ENCODE assay signal across 8 cellular contexts in the genomic region with DNA sequence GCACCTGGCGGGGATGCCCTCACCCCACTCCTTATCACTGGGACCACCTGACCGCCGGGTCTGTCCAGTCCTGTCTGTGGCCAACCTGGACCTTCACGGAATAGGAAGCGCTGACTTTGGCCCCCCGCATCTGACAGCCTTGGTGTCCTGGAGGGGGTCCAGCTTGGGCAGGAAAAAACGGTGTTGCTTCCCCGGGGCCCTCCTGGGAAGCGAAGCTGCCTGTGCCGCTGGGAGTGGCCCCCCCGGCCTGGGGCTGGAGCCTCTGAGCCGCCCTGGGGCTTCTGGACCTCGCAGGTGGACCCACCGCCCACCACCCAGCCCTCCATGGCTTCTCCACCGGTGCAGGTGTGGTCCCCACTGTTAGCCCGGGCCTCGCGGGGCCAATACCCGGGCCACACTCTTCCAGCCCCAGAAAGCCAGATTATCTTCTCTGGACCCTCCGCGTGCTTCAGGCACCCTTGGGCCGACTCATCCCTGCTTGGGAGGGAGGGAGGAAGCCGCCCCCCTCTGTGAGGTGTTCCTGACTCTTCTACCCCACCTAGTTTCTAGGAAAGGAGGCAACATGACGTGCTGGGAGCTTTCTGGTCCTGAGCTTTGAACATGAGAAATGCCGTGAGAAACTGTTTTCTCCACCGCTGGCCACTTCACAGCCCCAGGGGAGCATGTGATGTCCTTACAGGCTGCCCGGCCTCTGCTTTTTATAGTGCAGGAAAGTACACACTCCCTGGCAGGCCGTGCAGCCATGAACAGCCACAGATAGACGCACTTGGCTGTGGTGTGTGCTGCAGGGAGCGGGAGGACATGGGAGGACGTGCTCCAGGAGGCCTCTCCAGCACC. TPM values are rescaled to one million over a fixed set of nuclear protein-coding genes. Genes with fewer than 3 reads are reported as not detected.
DNase-seq lines count a peak whose midpoint lies in the region; ATAC-seq and FAIRE-seq lines count a peak whose summit lies in the region.

No MANE protein-coding gene starts in this region.

- H3K4me3 ChIP-seq in H7 (ENCODE audit: insufficient read depth, low read depth, low read length): peak overlapping the region; percentile 50; the same call in 1 of the 2 replicates
- H3K4me3 ChIP-seq in iPS-15b (ENCODE audit: low read depth, low read length): peak overlapping the region; percentile 67
- H3K4me3 ChIP-seq in small intestine (ENCODE audit: low read depth in 1 of 2, low read length in 2 of 2): peak overlapping the region in 1 of 2 donors; percentile 57

- intact Hi-C loops in activated T-helper 2 cell treated with anti-CD3 and anti-CD28 coated beads, Interferon-gamma antibody, Interleukin-2, Interleukin-4, amounts not matched to agents 10 μg/mL and 5 μg/mL and 100 μg/mL, durations not matched to agents 14 hours and 24 hours and 36 hours (cut with micrococcal nuclease): no loop called here

- H3K4me3 Mint-ChIP-seq in activated T-helper 2 cell treated with anti-CD3 and anti-CD28 coated beads, Interferon-gamma antibody, Interleukin-2, Interleukin-4, amounts not matched to agents 10 μg/mL and 5 μg/mL and 100 μg/mL, durations not matched to agents 14 hours and 24 hours and 36 hours (ENCODE audit: low read depth): peak overlapping the region; percentile 30

- no peak overlapping the region for H3K9ac ChIP-seq in iPS-15b (ENCODE audit: low read depth, low read length)

- H3K9me3 Mint-ChIP-seq in activated T-helper 2 cell treated with anti-CD3 and anti-CD28 coated beads, Interferon-gamma antibody, Interleukin-2, Interleukin-4, amounts not matched to agents 10 μg/mL and 5 μg/mL and 100 μg/mL, durations not matched to agents 14 hours and 24 hours and 36 hours: no peaks in the 10 kb centered on the region

- WGBS in small intestine, 3 donors: 28 to 49% (median 41%) methylated on average over 31 of the region's 31 CpGs

- H3K4me1 ChIP-seq in iPS-15b (ENCODE audit: control insufficient read depth, insufficient read depth, low read length) (peaks cover 2% of the 10 kb centered on the region), small intestine (ENCODE audit: control insufficient read depth in 2 of 2, insufficient read depth in 1 of 2, low read depth in 1 of 2, low read length in 1 of 2) (peaks cover 3 to 9% of the 10 kb centered on the region in 2 donors)

- H3K27me3 Mint-ChIP-seq in activated T-helper 2 cell treated with anti-CD3 and anti-CD28 coated beads, Interferon-gamma antibody, Interleukin-2, Interleukin-4, amounts not matched to agents 10 μg/mL and 5 μg/mL and 100 μg/mL, durations not matched to agents 14 hours and 24 hours and 36 hours (ENCODE audit: low read depth): peaks cover 53% of the 10 kb centered on the region

- no peak overlapping the region for H3K27ac Mint-ChIP-seq in activated T-helper 2 cell treated with anti-CD3 and anti-CD28 coated beads, Interferon-gamma antibody, Interleukin-2, Interleukin-4, amounts not matched to agents 10 μg/mL and 5 μg/mL and 100 μg/mL, durations not matched to agents 14 hours and 24 hours and 36 hours

- no peak for ATAC-seq in HG02678 (IDR thresholded peaks at IDR 0.05; ENCODE audit: unreplicated experiment)

- H3K36me3 ChIP-seq in H7 (replicated peaks; ENCODE audit: control insufficient read depth, insufficient read depth, low read length) (no peaks in the 10 kb centered on the region), iPS-15b (ENCODE audit: control insufficient read depth, insufficient read depth, low read length) (no peaks in the 10 kb centered on the region), small intestine (ENCODE audit: control insufficient read depth in 2 of 2, insufficient read depth in 2 of 2, low read length in 2 of 2) (no peaks in the 10 kb centered on the region)

- DNase-seq in H7: peak; percentile 68
- DNase-seq in activated T-helper 2 cell treated with anti-CD3 and anti-CD28 coated beads, Interferon-gamma antibody, Interleukin-2, Interleukin-4, amounts not matched to agents 10 μg/mL and 5 μg/mL and 100 μg/mL, durations not matched to agents 14 hours and 24 hours and 36 hours (ENCODE audit: low spot score): no peak
- DNase-seq in small intestine: peak; percentile 15
- no peak for DNase-seq in NCI-H524 (lab: John Stamatoyannopoulos, UW)
- no peak for DNase-seq in NOMO-1 treated with DMSO at 0.1 percent for 48 hours (lab: John Stamatoyannopoulos, UW; ENCODE audit: unreplicated experiment)
- no peak for DNase-seq in activated effector memory CD4-positive, alpha-beta T cell treated with Interleukin-2 at 50 U/mL for 16 hours

- no peaks in the 10 kb centered on the region for H3K36me3 Mint-ChIP-seq in activated T-helper 2 cell treated with anti-CD3 and anti-CD28 coated beads, Interferon-gamma antibody, Interleukin-2, Interleukin-4, amounts not matched to agents 10 μg/mL and 5 μg/mL and 100 μg/mL, durations not matched to agents 14 hours and 24 hours and 36 hours (ENCODE audit: low read depth)

- peak overlapping the region in 1 of 2 donors; percentile 37 for H3K27ac ChIP-seq in small intestine (ENCODE audit: low read depth in 1 of 2, low read length in 1 of 2)

- no peaks in the 10 kb centered on the region for H3K9me3 ChIP-seq in iPS-15b (ENCODE audit: control insufficient read depth, insufficient read depth, low read length)
- H3K9me3 ChIP-seq in small intestine (ENCODE audit: control insufficient read depth, low read depth): no peaks in the 10 kb centered on the region

- H3K27me3 ChIP-seq in H7 (ENCODE audit: control insufficient read depth, insufficient read depth, low read length) (peaks cover 55% of the 10 kb centered on the region), iPS-15b (ENCODE audit: control insufficient read depth, insufficient read depth, low read length) (peaks cover 68% of the 10 kb centered on the region), small intestine (ENCODE audit: control insufficient read depth in 2 of 2, insufficient read depth in 2 of 2, low read length in 2 of 2) (no peaks in the 10 kb centered on the region)

- no peak for FAIRE-seq in small intestine (lab: Jason Lieb, UNC)

- H3K4me1 Mint-ChIP-seq in activated T-helper 2 cell treated with anti-CD3 and anti-CD28 coated beads, Interferon-gamma antibody, Interleukin-2, Interleukin-4, amounts not matched to agents 10 μg/mL and 5 μg/mL and 100 μg/mL, durations not matched to agents 14 hours and 24 hours and 36 hours (ENCODE audit: low read depth): peaks cover 4% of the 10 kb centered on the region

RNA-seq across cellular contexts. Expression of a gene that starts 1.1 kb away (rescaled TPM):
- total RNA-seq in H7 (2014; rRNA removed; shearing (Covaris generic)): 0.28 and 0.67 TPM in 2 replicates
- total RNA-seq in activated T-helper 2 cell treated with anti-CD3 and anti-CD28 coated beads, Interferon-gamma antibody, Interleukin-2, Interleukin-4, amounts not matched to agents 10 μg/mL and 5 μg/mL and 100 μg/mL, durations not matched to agents 14 hours and 24 hours and 36 hours: not detected in 2 replicates
- 10 to 100 TPM in 1 of 3 donors, 1 to 10 TPM in 1, under 1 TPM in 1; 0.67 to 57.4 (median 2.4) TPM for polyA plus RNA-seq in small intestine

RNA-seq across cellular contexts. Expression of a gene that starts 15.6 kb away (rescaled TPM):
- total RNA-seq in H7 (2014; rRNA removed; shearing (Covaris generic)): 27.3 and 29.6 TPM in 2 replicates
- 55.8 and 71.8 TPM in 2 replicates for total RNA-seq in activated T-helper 2 cell treated with anti-CD3 and anti-CD28 coated beads, Interferon-gamma antibody, Interleukin-2, Interleukin-4, amounts not matched to agents 10 μg/mL and 5 μg/mL and 100 μg/mL, durations not matched to agents 14 hours and 24 hours and 36 hours
- 10 to 100 TPM; 16.8 to 90.5 (median 20.3) TPM for polyA plus RNA-seq in small intestine

RNA-seq across cellular contexts. Expression of a gene that starts 45.4 kb away (rescaled TPM):
- 116 and 129 TPM in 2 replicates for total RNA-seq in H7 (2014; rRNA removed; shearing (Covaris generic))
- total RNA-seq in activated T-helper 2 cell treated with anti-CD3 and anti-CD28 coated beads, Interferon-gamma antibody, Interleukin-2, Interleukin-4, amounts not matched to agents 10 μg/mL and 5 μg/mL and 100 μg/mL, durations not matched to agents 14 hours and 24 hours and 36 hours: 57.5 and 59.3 TPM in 2 replicates
- 100 to 1,000 TPM; 181 to 326 (median 255) TPM for polyA plus RNA-seq in small intestine

RNA-seq across cellular contexts. Expression of a gene that starts 49.5 kb away (rescaled TPM):
- 13.3 and 21.3 TPM in 2 replicates for total RNA-seq in H7 (2014; rRNA removed; shearing (Covaris generic))
- 51.0 and 51.4 TPM in 2 replicates for total RNA-seq in activated T-helper 2 cell treated with anti-CD3 and anti-CD28 coated beads, Interferon-gamma antibody, Interleukin-2, Interleukin-4, amounts not matched to agents 10 μg/mL and 5 μg/mL and 100 μg/mL, durations not matched to agents 14 hours and 24 hours and 36 hours
- polyA plus RNA-seq in small intestine: 10 to 100 TPM; 17.6 to 36.2 (median 25.7) TPM

Comparison
In these comparisons a context has a peak if more than half of its experiments do, and no peak if none do; other contexts are left out.
1. DNase-seq: peak in H7 (single experiment) and small intestine (single experiment); none in activated T-helper 2 cell treated with anti-CD3 and anti-CD28 coated beads, Interferon-gamma antibody, Interleukin-2, Interleukin-4, amounts not matched to agents 10 μg/mL and 5 μg/mL and 100 μg/mL, durations not matched to agents 14 hours and 24 hours and 36 hours (single experiment), NCI-H524 (0 of 2), NOMO-1 treated with DMSO at 0.1 percent for 48 hours (single experiment) and activated effector memory CD4-positive, alpha-beta T cell treated with Interleukin-2 at 50 U/mL for 16 hours (single experiment).